1 cellular context compared by ENCODE assay signal in the genomic region with DNA sequence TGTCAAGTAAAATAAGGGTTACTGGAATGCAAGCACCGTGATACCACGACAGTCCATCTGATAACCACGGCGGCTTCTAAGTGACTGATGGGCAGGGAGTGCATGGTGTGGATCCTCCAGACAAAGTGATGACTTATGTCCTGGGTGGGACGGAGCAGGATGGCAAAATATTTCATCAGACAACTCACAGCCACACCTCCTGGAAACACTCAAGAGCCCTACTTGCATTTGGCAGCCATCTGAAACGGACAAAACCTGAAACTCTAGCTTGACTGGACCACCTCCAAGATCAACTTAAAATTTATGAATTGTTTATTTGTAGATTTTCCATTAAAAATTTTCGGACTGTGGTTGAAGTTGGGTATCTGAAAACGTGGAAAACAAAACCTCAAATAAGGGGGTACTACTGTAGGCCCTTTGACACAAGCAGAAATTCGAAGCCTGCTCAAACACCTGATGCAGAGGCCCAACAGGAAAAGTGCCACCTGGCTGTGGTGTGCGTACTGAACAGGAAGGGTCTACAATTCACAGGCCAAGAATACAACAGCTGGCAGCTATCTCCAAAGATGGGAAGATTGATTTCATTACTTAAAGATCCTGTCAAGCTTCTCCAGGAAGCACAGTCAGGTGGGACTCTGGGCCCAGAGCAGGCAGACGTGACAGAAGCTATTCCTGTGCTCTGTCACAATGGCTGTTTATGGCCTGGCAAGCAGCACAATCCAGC.
A peak's percentile ranks its signal among the peaks of the same experiment; 100 is the strongest.
TF ChIP-seq lines count a peak whose summit lies in the region.

No MANE protein-coding gene starts in this region.

TF ChIP-seq in K562, 482 proteins besides CTCF, POLR2A, EP300 and RAD21 (continued from another document and continues in another):
- no peak for TF ChIP-seq BRCA1 (IDR thresholded peaks at IDR 0.05)
- TF ChIP-seq BRCA1 (CRISPR knock-in tag; IDR thresholded peaks at IDR 0.05): no peak
- no peak for TF ChIP-seq ZNF124 (CRISPR knock-in tag; IDR thresholded peaks at IDR 0.05)
- TF ChIP-seq YBX1 (IDR thresholded peaks at IDR 0.05): no peak
- no peak for TF ChIP-seq ZNF133 (CRISPR knock-in tag; IDR thresholded peaks at IDR 0.05)
- TF ChIP-seq, protein P1, sequence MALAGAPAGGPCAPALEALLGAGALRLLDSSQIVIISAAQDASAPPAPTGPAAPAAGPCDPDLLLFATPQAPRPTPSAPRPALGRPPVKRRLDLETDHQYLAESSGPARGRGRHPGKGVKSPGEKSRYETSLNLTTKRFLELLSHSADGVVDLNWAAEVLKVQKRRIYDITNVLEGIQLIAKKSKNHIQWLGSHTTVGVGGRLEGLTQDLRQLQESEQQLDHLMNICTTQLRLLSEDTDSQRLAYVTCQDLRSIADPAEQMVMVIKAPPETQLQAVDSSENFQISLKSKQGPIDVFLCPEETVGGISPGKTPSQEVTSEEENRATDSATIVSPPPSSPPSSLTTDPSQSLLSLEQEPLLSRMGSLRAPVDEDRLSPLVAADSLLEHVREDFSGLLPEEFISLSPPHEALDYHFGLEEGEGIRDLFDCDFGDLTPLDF (CRISPR knock-in tag; IDR thresholded peaks at IDR 0.05): no peak
- 0 out of 2 replicates have a peak, but pooled peaks have one; percentile 17 for TF ChIP-seq PTRF (tag; IDR thresholded peaks at IDR 0.05)
- TF ChIP-seq BRD9 (IDR thresholded peaks at IDR 0.05; ENCODE audit: low read depth, partially characterized antibody): no peak
- TF ChIP-seq, protein P2, sequence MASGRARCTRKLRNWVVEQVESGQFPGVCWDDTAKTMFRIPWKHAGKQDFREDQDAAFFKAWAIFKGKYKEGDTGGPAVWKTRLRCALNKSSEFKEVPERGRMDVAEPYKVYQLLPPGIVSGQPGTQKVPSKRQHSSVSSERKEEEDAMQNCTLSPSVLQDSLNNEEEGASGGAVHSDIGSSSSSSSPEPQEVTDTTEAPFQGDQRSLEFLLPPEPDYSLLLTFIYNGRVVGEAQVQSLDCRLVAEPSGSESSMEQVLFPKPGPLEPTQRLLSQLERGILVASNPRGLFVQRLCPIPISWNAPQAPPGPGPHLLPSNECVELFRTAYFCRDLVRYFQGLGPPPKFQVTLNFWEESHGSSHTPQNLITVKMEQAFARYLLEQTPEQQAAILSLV (tag; IDR thresholded peaks at IDR 0.05): 0 out of 2 replicates have a peak, but pooled peaks have one; percentile 61
- TF ChIP-seq TEAD4 (IDR thresholded peaks at IDR 0.05; ENCODE audit: low read length): no peak
- no peak for TF ChIP-seq TEAD4 (CRISPR knock-in tag; IDR thresholded peaks at IDR 0.05; ENCODE audit: borderline replicate concordance)
- no peak for TF ChIP-seq SUPT5H (IDR thresholded peaks at IDR 0.05)
- TF ChIP-seq ELF1 (tag; IDR thresholded peaks at IDR 0.05): no peak
- TF ChIP-seq EGR1 (conservative IDR thresholded peaks at IDR 0.05): no peak
- TF ChIP-seq, protein P3, sequence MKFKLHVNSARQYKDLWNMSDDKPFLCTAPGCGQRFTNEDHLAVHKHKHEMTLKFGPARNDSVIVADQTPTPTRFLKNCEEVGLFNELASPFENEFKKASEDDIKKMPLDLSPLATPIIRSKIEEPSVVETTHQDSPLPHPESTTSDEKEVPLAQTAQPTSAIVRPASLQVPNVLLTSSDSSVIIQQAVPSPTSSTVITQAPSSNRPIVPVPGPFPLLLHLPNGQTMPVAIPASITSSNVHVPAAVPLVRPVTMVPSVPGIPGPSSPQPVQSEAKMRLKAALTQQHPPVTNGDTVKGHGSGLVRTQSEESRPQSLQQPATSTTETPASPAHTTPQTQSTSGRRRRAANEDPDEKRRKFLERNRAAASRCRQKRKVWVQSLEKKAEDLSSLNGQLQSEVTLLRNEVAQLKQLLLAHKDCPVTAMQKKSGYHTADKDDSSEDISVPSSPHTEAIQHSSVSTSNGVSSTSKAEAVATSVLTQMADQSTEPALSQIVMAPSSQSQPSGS (CRISPR knock-in tag; IDR thresholded peaks at IDR 0.05): no peak
- TF ChIP-seq ZNF76 (CRISPR knock-in tag; IDR thresholded peaks at IDR 0.05; ENCODE audit: borderline replicate concordance): no peak
- no peak for TF ChIP-seq HDAC1 (IDR thresholded peaks at IDR 0.05)
- TF ChIP-seq ZKSCAN8 (CRISPR knock-in tag; IDR thresholded peaks at IDR 0.05): no peak; the same call in 1 of the 2 replicates
- TF ChIP-seq SREBF2 (CRISPR knock-in tag; IDR thresholded peaks at IDR 0.05): no peak
- TF ChIP-seq KDM1A (IDR thresholded peaks at IDR 0.05): no peak
- no peak for TF ChIP-seq CC2D1A (IDR thresholded peaks at IDR 0.05)
- peak in 1 of 2 experiments; percentile 4; a peak in 1 of 4 replicates for TF ChIP-seq MAZ (CRISPR knock-in tag; conservative IDR thresholded peaks at IDR 0.05 in 1 of 2, IDR thresholded peaks at IDR 0.05 in 1 of 2)
- TF ChIP-seq ZNF586 (CRISPR knock-in tag; conservative IDR thresholded peaks at IDR 0.05): no peak
- TF ChIP-seq, protein P4, sequence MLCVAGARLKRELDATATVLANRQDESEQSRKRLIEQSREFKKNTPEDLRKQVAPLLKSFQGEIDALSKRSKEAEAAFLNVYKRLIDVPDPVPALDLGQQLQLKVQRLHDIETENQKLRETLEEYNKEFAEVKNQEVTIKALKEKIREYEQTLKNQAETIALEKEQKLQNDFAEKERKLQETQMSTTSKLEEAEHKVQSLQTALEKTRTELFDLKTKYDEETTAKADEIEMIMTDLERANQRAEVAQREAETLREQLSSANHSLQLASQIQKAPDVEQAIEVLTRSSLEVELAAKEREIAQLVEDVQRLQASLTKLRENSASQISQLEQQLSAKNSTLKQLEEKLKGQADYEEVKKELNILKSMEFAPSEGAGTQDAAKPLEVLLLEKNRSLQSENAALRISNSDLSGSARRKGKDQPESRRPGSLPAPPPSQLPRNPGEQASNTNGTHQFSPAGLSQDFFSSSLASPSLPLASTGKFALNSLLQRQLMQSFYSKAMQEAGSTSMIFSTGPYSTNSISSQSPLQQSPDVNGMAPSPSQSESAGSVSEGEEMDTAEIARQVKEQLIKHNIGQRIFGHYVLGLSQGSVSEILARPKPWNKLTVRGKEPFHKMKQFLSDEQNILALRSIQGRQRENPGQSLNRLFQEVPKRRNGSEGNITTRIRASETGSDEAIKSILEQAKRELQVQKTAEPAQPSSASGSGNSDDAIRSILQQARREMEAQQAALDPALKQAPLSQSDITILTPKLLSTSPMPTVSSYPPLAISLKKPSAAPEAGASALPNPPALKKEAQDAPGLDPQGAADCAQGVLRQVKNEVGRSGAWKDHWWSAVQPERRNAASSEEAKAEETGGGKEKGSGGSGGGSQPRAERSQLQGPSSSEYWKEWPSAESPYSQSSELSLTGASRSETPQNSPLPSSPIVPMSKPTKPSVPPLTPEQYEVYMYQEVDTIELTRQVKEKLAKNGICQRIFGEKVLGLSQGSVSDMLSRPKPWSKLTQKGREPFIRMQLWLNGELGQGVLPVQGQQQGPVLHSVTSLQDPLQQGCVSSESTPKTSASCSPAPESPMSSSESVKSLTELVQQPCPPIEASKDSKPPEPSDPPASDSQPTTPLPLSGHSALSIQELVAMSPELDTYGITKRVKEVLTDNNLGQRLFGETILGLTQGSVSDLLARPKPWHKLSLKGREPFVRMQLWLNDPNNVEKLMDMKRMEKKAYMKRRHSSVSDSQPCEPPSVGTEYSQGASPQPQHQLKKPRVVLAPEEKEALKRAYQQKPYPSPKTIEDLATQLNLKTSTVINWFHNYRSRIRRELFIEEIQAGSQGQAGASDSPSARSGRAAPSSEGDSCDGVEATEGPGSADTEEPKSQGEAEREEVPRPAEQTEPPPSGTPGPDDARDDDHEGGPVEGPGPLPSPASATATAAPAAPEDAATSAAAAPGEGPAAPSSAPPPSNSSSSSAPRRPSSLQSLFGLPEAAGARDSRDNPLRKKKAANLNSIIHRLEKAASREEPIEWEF (CRISPR knock-in tag; IDR thresholded peaks at IDR 0.05): no peak
- TF ChIP-seq, protein P5, sequence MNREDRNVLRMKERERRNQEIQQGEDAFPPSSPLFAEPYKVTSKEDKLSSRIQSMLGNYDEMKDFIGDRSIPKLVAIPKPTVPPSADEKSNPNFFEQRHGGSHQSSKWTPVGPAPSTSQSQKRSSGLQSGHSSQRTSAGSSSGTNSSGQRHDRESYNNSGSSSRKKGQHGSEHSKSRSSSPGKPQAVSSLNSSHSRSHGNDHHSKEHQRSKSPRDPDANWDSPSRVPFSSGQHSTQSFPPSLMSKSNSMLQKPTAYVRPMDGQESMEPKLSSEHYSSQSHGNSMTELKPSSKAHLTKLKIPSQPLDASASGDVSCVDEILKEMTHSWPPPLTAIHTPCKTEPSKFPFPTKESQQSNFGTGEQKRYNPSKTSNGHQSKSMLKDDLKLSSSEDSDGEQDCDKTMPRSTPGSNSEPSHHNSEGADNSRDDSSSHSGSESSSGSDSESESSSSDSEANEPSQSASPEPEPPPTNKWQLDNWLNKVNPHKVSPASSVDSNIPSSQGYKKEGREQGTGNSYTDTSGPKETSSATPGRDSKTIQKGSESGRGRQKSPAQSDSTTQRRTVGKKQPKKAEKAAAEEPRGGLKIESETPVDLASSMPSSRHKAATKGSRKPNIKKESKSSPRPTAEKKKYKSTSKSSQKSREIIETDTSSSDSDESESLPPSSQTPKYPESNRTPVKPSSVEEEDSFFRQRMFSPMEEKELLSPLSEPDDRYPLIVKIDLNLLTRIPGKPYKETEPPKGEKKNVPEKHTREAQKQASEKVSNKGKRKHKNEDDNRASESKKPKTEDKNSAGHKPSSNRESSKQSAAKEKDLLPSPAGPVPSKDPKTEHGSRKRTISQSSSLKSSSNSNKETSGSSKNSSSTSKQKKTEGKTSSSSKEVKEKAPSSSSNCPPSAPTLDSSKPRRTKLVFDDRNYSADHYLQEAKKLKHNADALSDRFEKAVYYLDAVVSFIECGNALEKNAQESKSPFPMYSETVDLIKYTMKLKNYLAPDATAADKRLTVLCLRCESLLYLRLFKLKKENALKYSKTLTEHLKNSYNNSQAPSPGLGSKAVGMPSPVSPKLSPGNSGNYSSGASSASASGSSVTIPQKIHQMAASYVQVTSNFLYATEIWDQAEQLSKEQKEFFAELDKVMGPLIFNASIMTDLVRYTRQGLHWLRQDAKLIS (CRISPR knock-in tag; IDR thresholded peaks at IDR 0.05): no peak
- TF ChIP-seq, protein P6, sequence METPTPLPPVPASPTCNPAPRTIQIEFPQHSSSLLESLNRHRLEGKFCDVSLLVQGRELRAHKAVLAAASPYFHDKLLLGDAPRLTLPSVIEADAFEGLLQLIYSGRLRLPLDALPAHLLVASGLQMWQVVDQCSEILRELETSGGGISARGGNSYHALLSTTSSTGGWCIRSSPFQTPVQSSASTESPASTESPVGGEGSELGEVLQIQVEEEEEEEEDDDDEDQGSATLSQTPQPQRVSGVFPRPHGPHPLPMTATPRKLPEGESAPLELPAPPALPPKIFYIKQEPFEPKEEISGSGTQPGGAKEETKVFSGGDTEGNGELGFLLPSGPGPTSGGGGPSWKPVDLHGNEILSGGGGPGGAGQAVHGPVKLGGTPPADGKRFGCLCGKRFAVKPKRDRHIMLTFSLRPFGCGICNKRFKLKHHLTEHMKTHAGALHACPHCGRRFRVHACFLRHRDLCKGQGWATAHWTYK (CRISPR knock-in tag; IDR thresholded peaks at IDR 0.05): no peak
- no peak for TF ChIP-seq ILF3 (IDR thresholded peaks at IDR 0.05; ENCODE audit: borderline replicate concordance)
- TF ChIP-seq FOXM1 (IDR thresholded peaks at IDR 0.05; ENCODE audit: low read depth): no peak
- TF ChIP-seq FOXM1 (CRISPR knock-in tag; IDR thresholded peaks at IDR 0.05; ENCODE audit: low read depth): no peak
- TF ChIP-seq, protein P7, sequence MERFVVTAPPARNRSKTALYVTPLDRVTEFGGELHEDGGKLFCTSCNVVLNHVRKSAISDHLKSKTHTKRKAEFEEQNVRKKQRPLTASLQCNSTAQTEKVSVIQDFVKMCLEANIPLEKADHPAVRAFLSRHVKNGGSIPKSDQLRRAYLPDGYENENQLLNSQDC (CRISPR knock-in tag; IDR thresholded peaks at IDR 0.05): no peak
- no peak for TF ChIP-seq SMC3 (conservative IDR thresholded peaks at IDR 0.05; ENCODE audit: insufficient read depth, low read depth, low read length)
- TF ChIP-seq, protein P8, sequence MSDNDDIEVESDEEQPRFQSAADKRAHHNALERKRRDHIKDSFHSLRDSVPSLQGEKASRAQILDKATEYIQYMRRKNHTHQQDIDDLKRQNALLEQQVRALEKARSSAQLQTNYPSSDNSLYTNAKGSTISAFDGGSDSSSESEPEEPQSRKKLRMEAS (CRISPR knock-in tag; IDR thresholded peaks at IDR 0.05): no peak
- no peak for TF ChIP-seq HOXB6 (CRISPR knock-in tag; IDR thresholded peaks at IDR 0.05; ENCODE audit: borderline replicate concordance)
- TF ChIP-seq, protein P9, sequence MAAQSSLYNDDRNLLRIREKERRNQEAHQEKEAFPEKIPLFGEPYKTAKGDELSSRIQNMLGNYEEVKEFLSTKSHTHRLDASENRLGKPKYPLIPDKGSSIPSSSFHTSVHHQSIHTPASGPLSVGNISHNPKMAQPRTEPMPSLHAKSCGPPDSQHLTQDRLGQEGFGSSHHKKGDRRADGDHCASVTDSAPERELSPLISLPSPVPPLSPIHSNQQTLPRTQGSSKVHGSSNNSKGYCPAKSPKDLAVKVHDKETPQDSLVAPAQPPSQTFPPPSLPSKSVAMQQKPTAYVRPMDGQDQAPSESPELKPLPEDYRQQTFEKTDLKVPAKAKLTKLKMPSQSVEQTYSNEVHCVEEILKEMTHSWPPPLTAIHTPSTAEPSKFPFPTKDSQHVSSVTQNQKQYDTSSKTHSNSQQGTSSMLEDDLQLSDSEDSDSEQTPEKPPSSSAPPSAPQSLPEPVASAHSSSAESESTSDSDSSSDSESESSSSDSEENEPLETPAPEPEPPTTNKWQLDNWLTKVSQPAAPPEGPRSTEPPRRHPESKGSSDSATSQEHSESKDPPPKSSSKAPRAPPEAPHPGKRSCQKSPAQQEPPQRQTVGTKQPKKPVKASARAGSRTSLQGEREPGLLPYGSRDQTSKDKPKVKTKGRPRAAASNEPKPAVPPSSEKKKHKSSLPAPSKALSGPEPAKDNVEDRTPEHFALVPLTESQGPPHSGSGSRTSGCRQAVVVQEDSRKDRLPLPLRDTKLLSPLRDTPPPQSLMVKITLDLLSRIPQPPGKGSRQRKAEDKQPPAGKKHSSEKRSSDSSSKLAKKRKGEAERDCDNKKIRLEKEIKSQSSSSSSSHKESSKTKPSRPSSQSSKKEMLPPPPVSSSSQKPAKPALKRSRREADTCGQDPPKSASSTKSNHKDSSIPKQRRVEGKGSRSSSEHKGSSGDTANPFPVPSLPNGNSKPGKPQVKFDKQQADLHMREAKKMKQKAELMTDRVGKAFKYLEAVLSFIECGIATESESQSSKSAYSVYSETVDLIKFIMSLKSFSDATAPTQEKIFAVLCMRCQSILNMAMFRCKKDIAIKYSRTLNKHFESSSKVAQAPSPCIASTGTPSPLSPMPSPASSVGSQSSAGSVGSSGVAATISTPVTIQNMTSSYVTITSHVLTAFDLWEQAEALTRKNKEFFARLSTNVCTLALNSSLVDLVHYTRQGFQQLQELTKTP (IDR thresholded peaks at IDR 0.05; ENCODE audit: low read depth in 1 of 2, partially characterized antibody in 2 of 2): no peak
- no peak for TF ChIP-seq ZNF121 (CRISPR knock-in tag; conservative IDR thresholded peaks at IDR 0.05)
- TF ChIP-seq, protein P10, sequence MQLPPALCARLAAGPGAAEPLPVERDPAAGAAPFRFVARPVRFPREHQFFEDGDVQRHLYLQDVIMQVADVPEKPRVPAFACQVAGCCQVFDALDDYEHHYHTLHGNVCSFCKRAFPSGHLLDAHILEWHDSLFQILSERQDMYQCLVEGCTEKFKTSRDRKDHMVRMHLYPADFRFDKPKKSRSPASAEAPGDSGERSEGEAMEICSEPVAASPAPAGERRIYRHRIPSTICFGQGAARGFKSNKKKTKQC (CRISPR knock-in tag; IDR thresholded peaks at IDR 0.05): no peak
- TF ChIP-seq FOXA3 (CRISPR knock-in tag; conservative IDR thresholded peaks at IDR 0.05 in 1 of 2, IDR thresholded peaks at IDR 0.05 in 1 of 2): no peak
- TF ChIP-seq CEBPG (CRISPR knock-in tag; IDR thresholded peaks at IDR 0.05): peak; percentile 85
- TF ChIP-seq CEBPG (tag; conservative IDR thresholded peaks at IDR 0.05 in 1 of 2, IDR thresholded peaks at IDR 0.05 in 1 of 2): peak; percentile 59 to 96
- TF ChIP-seq ZNF75A (CRISPR knock-in tag; IDR thresholded peaks at IDR 0.05): no peak
